Comparison of ENCODE assay signal across 2 cellular contexts in the genomic region with DNA sequence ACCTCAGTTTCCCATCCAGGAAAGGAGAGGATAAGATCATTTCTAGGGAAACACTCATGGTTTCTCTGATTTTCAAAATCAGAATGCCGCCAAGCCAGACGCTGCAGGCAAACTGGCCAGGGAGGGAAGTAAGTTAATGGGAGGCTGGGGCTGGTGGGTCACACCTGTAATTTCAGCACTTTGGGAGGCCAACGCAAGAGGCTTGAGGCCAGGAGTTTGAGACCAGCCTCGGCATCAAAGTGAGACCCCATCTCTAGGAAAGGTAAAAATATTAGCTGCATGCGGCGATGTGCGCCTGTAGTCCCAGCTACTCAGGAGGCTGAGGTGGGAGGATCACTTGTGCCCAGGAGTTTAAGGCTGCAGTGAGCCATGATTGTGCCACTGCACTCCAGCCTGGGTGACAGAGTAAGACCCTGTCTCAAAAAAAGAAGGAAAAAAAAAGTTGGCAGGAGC.
TF ChIP-seq lines count a peak whose summit lies in the region.

No MANE protein-coding gene starts in this region.

TF ChIP-seq in liver, 16 proteins besides CTCF, POLR2A, EP300 and RAD21:
- TF ChIP-seq NR2F2 (IDR thresholded peaks at IDR 0.05) (no peak), FOXA1 (IDR thresholded peaks at IDR 0.05) (no peak), RXRA (IDR thresholded peaks at IDR 0.05) (no peak), FOXA2 (IDR thresholded peaks at IDR 0.05) (no peak), EGR1 (IDR thresholded peaks at IDR 0.05; ENCODE audit: low read depth in 2 of 2) (no peak), JUND (IDR thresholded peaks at IDR 0.05) (no peak), YY1 (IDR thresholded peaks at IDR 0.05) (no peak), SP1 (IDR thresholded peaks at IDR 0.05) (no peak), TAF1 (conservative IDR thresholded peaks at IDR 0.05) (no peak), GABPA (IDR thresholded peaks at IDR 0.05 in 1 of 2, conservative IDR thresholded peaks at IDR 0.05 in 1 of 2) (no peak)
- TF ChIP-seq, protein P1, sequence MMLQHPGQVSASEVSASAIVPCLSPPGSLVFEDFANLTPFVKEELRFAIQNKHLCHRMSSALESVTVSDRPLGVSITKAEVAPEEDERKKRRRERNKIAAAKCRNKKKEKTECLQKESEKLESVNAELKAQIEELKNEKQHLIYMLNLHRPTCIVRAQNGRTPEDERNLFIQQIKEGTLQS (IDR thresholded peaks at IDR 0.05): no peak
- TF ChIP-seq, protein P2, sequence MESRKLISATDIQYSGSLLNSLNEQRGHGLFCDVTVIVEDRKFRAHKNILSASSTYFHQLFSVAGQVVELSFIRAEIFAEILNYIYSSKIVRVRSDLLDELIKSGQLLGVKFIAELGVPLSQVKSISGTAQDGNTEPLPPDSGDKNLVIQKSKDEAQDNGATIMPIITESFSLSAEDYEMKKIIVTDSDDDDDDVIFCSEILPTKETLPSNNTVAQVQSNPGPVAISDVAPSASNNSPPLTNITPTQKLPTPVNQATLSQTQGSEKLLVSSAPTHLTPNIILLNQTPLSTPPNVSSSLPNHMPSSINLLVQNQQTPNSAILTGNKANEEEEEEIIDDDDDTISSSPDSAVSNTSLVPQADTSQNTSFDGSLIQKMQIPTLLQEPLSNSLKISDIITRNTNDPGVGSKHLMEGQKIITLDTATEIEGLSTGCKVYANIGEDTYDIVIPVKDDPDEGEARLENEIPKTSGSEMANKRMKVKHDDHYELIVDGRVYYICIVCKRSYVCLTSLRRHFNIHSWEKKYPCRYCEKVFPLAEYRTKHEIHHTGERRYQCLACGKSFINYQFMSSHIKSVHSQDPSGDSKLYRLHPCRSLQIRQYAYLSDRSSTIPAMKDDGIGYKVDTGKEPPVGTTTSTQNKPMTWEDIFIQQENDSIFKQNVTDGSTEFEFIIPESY (IDR thresholded peaks at IDR 0.05): no peak
- TF ChIP-seq, protein P3, sequence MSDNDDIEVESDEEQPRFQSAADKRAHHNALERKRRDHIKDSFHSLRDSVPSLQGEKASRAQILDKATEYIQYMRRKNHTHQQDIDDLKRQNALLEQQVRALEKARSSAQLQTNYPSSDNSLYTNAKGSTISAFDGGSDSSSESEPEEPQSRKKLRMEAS (IDR thresholded peaks at IDR 0.05): no peak

TF ChIP-seq in HepG2, 621 proteins besides CTCF, POLR2A, EP300 and RAD21:
- no peak for TF ChIP-seq ATF1 (CRISPR knock-in tag; IDR thresholded peaks at IDR 0.05)
- TF ChIP-seq, protein P4, sequence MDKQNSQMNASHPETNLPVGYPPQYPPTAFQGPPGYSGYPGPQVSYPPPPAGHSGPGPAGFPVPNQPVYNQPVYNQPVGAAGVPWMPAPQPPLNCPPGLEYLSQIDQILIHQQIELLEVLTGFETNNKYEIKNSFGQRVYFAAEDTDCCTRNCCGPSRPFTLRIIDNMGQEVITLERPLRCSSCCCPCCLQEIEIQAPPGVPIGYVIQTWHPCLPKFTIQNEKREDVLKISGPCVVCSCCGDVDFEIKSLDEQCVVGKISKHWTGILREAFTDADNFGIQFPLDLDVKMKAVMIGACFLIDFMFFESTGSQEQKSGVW (CRISPR knock-in tag; IDR thresholded peaks at IDR 0.05; ENCODE audit: borderline replicate concordance): no peak
- TF ChIP-seq REPIN1 (CRISPR knock-in tag; IDR thresholded peaks at IDR 0.05; ENCODE audit: borderline replicate concordance, low read depth): no peak
- TF ChIP-seq ZNF746 (CRISPR knock-in tag; IDR thresholded peaks at IDR 0.05): no peak
- TF ChIP-seq KLF12 (CRISPR knock-in tag; IDR thresholded peaks at IDR 0.05; ENCODE audit: borderline replicate concordance): no peak
